Comparison of ENCODE assay signal across 8 cellular contexts in genomic region chr20:30376767-30377658, GRCh38.
DNase-seq lines count a peak whose midpoint lies in the region; ATAC-seq and TF ChIP-seq lines count a peak whose summit lies in the region.

No MANE protein-coding gene starts in this region.

- no peaks in the 10 kb centered on the region for H3K27me3 ChIP-seq in RWPE2 (ENCODE audit: insufficient read depth, poor library complexity, severe bottlenecking)
- H3K27me3 ChIP-seq in suprapubic skin, result no peaks in the 10 kb centered on the region

- H3K36me3 ChIP-seq in KOPT-K1 (ENCODE audit: insufficient read depth, low read length) (no peaks in the 10 kb centered on the region), RWPE2 (ENCODE audit: low read depth) (peaks cover 10% of the 10 kb centered on the region), suprapubic skin (no peaks in the 10 kb centered on the region)

- peak; percentile 95 for ATAC-seq in GM21576 (IDR thresholded peaks at IDR 0.05; ENCODE audit: unreplicated experiment)
- peak; percentile 97 for ATAC-seq in RWPE2 (ENCODE audit: low read depth)

- peak; percentile 73 for TF ChIP-seq CTCF in RWPE2 (IDR thresholded peaks at IDR 0.05; ENCODE audit: poor library complexity, severe bottlenecking)
- TF ChIP-seq CTCF in suprapubic skin (IDR thresholded peaks at IDR 0.05), result peak in 1 of 2 donors; percentile 89

- peak overlapping the region; percentile 70 for H3K4me3 ChIP-seq in RWPE2 (ENCODE audit: severe bottlenecking)
- H3K4me3 ChIP-seq in suprapubic skin, result peak overlapping the region; percentile 82

- H3K9me3 ChIP-seq in KOPT-K1 (ENCODE audit: insufficient read depth, low read length, poor library complexity, severe bottlenecking) (no peaks in the 10 kb centered on the region), RWPE2 (ENCODE audit: severe bottlenecking) (no peaks in the 10 kb centered on the region), suprapubic skin (no peaks in the 10 kb centered on the region)

- peak overlapping the region; percentile 83 for H3K27ac ChIP-seq in KOPT-K1 (ENCODE audit: low read depth, low read length, poor library complexity, severe bottlenecking)
- peak overlapping the region; percentile 40 for H3K27ac ChIP-seq in RWPE2 (ENCODE audit: poor library complexity, severe bottlenecking)
- H3K27ac ChIP-seq in suprapubic skin, result peak overlapping the region; percentile 86

- no peak for TF ChIP-seq POLR2A in suprapubic skin (IDR thresholded peaks at IDR 0.05)

- TF ChIP-seq EP300 in suprapubic skin (IDR thresholded peaks at IDR 0.05), result no peak

- DNase-seq in DMS 273 (lab: John Stamatoyannopoulos, UW; ENCODE audit: unreplicated experiment), result peak; percentile 85
- DNase-seq in RWPE2 (ENCODE audit: low spot score), result peak; percentile 93
- peak; percentile 75 for DNase-seq in activated gamma-delta T cell treated with anti-CD3 and anti-CD28 coated beads, Interleukin-2, amount 50 U/mL, for 16 hours (ENCODE audit: low read depth)
- peak; percentile 72 for DNase-seq in foreskin melanocyte
- DNase-seq in occipital lobe (lab: John Stamatoyannopoulos, UW), result peak; percentile 87
- DNase-seq in suprapubic skin (ENCODE audit: low spot score in 2 of 2), result peak; percentile 64 to 90

- WGBS in suprapubic skin, result 22% methylated on average over 43 of the region's 70 CpGs

- H3K4me1 ChIP-seq in RWPE2 (ENCODE audit: insufficient read depth, poor library complexity, severe bottlenecking), result peaks cover 5% of the 10 kb centered on the region
- peaks cover 8% of the 10 kb centered on the region for H3K4me1 ChIP-seq in suprapubic skin

Comparison
In these comparisons a context has a peak if more than half of its experiments do, and no peak if none do; other contexts are left out.
1. Peak in every context shown above with its lines: DNase-seq, ATAC-seq, H3K4me3 ChIP-seq and H3K27ac ChIP-seq.